In the genomic region with DNA sequence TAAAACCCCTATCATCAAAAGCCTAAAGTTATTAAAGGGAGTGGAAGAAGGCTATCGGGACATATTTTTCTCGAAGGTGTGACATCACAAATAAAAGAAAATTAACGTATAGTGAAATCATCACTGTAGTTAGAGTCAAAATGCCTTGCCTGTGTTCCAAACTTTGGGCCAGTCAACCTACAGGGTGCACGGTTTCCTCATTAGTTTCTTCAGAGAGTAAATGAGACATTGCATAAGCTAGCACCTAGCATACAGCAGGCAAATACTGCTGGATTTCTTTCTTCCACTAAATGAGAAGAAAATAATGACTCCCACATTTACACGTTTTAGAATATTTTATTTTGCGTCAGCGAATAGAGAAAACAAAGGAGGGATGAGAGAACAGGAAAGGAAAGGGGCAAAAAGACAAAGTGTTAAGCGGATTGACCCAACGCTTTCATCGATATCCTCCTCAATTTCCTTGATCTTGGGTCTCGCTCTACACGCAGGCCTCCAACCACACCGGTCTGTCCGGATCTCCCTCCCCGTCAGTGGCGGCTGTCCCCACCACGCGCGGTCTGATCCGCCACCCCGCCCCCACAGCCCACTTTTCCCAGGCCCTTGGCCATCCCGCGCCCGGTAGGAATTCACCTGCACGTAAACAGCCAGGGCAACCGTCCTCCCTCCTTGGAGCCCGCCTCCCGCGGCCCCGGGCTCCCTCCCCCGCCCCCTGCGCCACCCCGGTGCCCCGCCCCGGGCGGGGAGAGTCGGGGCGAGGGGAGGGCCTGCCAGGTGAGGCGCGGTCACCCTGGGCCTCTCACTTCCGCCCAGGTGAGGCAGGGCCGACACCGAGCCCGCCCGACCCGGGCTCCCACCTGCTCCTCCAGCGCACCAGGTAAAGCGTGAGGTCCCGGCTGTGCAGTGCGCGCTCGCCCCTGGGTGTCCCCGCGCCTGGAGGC, we compare ENCODE assay signal across 7 cellular contexts. TPM values are rescaled to one million over a fixed set of nuclear protein-coding genes. Genes with fewer than 3 reads are reported as not detected.
DNase-seq lines count a peak whose midpoint lies in the region; ATAC-seq lines count a peak whose summit lies in the region.

A gene with protein sequence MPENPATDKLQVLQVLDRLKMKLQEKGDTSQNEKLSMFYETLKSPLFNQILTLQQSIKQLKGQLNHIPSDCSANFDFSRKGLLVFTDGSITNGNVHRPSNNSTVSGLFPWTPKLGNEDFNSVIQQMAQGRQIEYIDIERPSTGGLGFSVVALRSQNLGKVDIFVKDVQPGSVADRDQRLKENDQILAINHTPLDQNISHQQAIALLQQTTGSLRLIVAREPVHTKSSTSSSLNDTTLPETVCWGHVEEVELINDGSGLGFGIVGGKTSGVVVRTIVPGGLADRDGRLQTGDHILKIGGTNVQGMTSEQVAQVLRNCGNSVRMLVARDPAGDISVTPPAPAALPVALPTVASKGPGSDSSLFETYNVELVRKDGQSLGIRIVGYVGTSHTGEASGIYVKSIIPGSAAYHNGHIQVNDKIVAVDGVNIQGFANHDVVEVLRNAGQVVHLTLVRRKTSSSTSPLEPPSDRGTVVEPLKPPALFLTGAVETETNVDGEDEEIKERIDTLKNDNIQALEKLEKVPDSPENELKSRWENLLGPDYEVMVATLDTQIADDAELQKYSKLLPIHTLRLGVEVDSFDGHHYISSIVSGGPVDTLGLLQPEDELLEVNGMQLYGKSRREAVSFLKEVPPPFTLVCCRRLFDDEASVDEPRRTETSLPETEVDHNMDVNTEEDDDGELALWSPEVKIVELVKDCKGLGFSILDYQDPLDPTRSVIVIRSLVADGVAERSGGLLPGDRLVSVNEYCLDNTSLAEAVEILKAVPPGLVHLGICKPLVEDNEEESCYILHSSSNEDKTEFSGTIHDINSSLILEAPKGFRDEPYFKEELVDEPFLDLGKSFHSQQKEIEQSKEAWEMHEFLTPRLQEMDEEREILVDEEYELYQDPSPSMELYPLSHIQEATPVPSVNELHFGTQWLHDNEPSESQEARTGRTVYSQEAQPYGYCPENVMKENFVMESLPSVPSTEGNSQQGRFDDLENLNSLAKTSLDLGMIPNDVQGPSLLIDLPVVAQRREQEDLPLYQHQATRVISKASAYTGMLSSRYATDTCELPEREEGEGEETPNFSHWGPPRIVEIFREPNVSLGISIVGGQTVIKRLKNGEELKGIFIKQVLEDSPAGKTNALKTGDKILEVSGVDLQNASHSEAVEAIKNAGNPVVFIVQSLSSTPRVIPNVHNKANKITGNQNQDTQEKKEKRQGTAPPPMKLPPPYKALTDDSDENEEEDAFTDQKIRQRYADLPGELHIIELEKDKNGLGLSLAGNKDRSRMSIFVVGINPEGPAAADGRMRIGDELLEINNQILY (N-terminal part only) (plus strand): TSS at position 799 of the 938 bp plus-strand sequence. CDS start 20,413 bp downstream, outside the sequence.

- CTCF ChIA-PET in activated CD4-positive, alpha-beta memory T cell treated with anti-CD3 and anti-CD28 coated beads, Interleukin-2, amount 10 ng/mL, durations not matched to agents 7 days and 5 days (lab: Charles Lee), result no interaction called here

- peak within 1 kb of the TSS; percentile 86 for H3K4me3 Mint-ChIP-seq in activated CD4-positive, alpha-beta memory T cell treated with anti-CD3 and anti-CD28 coated beads, Interleukin-2, amount 10 ng/mL, durations not matched to agents 7 days and 5 days

- H3K27me3 ChIP-seq in effector memory CD4-positive, alpha-beta T cell (replicated peaks; ENCODE audit: control insufficient read depth, insufficient read depth, low read length, poor library complexity, severe bottlenecking), result no peaks in the 10 kb centered on the region

- POLR2A ChIA-PET in activated CD4-positive, alpha-beta memory T cell treated with anti-CD3 and anti-CD28 coated beads, Interleukin-2, amount 10 ng/mL, durations not matched to agents 7 days and 5 days (lab: Charles Lee), result interaction anchor here (2.1 to 3.0 kb wide), 2 partner anchors 17 to 39 kb away, joined by 4 to 11 read pairs; no protein-coding TSS in a partner anchor

- H3K9me3 Mint-ChIP-seq in activated CD4-positive, alpha-beta memory T cell treated with anti-CD3 and anti-CD28 coated beads, Interleukin-2, amount 10 ng/mL, durations not matched to agents 7 days and 5 days, result no peaks in the 10 kb centered on the region

- DNase-seq in NCI-H2107 (lab: John Stamatoyannopoulos, UW) (peak; percentile 71), midbrain (lab: John Stamatoyannopoulos, UW) (peak; percentile 50)
- peak; percentile 63 for DNase-seq in activated CD4-positive, alpha-beta memory T cell treated with anti-CD3 and anti-CD28 coated beads, Interleukin-2, amount 10 ng/mL, durations not matched to agents 7 days and 5 days
- peak; percentile 57 to 65 (median 63) for DNase-seq in effector memory CD4-positive, alpha-beta T cell
- DNase-seq in stimulated activated CD8-positive, alpha-beta memory T cell treated with anti-CD3 and anti-CD28 coated beads, Interleukin-2, amount 100 ng/mL, for 48 hours (ENCODE audit: low read depth in 2 of 2), result peak; percentile 36 to 38

- peaks cover 2% of the 10 kb centered on the region for H3K36me3 Mint-ChIP-seq in activated CD4-positive, alpha-beta memory T cell treated with anti-CD3 and anti-CD28 coated beads, Interleukin-2, amount 10 ng/mL, durations not matched to agents 7 days and 5 days (ENCODE audit: low read depth)

- peaks cover 4% of the 10 kb centered on the region for H3K4me1 ChIP-seq in effector memory CD4-positive, alpha-beta T cell (ENCODE audit: control insufficient read depth, insufficient read depth, low read length, poor library complexity, severe bottlenecking)

- ATAC-seq in GM18502 (IDR thresholded peaks at IDR 0.05; ENCODE audit: poor library complexity, unreplicated experiment) (peak; percentile 85), HG02571 (IDR thresholded peaks at IDR 0.05; ENCODE audit: unreplicated experiment) (peak; percentile 83)

- H3K9me3 ChIP-seq in effector memory CD4-positive, alpha-beta T cell (ENCODE audit: control insufficient read depth, low read length), result no peaks in the 10 kb centered on the region

- peak within 1 kb of the TSS; percentile 70 for H3K4me3 ChIP-seq in effector memory CD4-positive, alpha-beta T cell (ENCODE audit: insufficient read depth, low read depth, low read length, poor library complexity, severe bottlenecking)

- H3K4me1 Mint-ChIP-seq in activated CD4-positive, alpha-beta memory T cell treated with anti-CD3 and anti-CD28 coated beads, Interleukin-2, amount 10 ng/mL, durations not matched to agents 7 days and 5 days, result peaks cover 22% of the 10 kb centered on the region

- H3K27me3 Mint-ChIP-seq in activated CD4-positive, alpha-beta memory T cell treated with anti-CD3 and anti-CD28 coated beads, Interleukin-2, amount 10 ng/mL, durations not matched to agents 7 days and 5 days, result no peaks in the 10 kb centered on the region

- H3K27ac ChIP-seq in effector memory CD4-positive, alpha-beta T cell (ENCODE audit: insufficient read depth, low read length, poor library complexity, severe bottlenecking), result peak within 1 kb of the TSS; percentile 75

- no peaks in the 10 kb centered on the region for H3K36me3 ChIP-seq in effector memory CD4-positive, alpha-beta T cell (ENCODE audit: control insufficient read depth, insufficient read depth, low read length)

- peak within 1 kb of the TSS; percentile 57 for H3K27ac Mint-ChIP-seq in activated CD4-positive, alpha-beta memory T cell treated with anti-CD3 and anti-CD28 coated beads, Interleukin-2, amount 10 ng/mL, durations not matched to agents 7 days and 5 days

RNA-seq across cellular contexts. Expression of the gene that starts here (rescaled TPM):
- total RNA-seq in activated CD4-positive, alpha-beta memory T cell treated with anti-CD3 and anti-CD28 coated beads, Interleukin-2, amount 10 ng/mL, durations not matched to agents 7 days and 5 days, result 10 to 100 TPM; 10.8 to 11.3 TPM

Comparison
In these comparisons a context has a peak if more than half of its experiments do, and no peak if none do; other contexts are left out.
1. Peak in every context shown above with its lines: DNase-seq, ATAC-seq, H3K4me3 ChIP-seq and H3K27ac ChIP-seq.